ENCODE assay signal across 9 cellular contexts in genomic region chr16:89737341-89738071, GRCh38. TPM values are rescaled to one million over a fixed set of nuclear protein-coding genes. Genes with fewer than 3 reads are reported as not detected.
A peak's percentile ranks its signal among the peaks of the same experiment; 100 is the strongest.
DNase-seq lines count a peak whose midpoint lies in the region; ATAC-seq and TF ChIP-seq lines count a peak whose summit lies in the region.
"Had no signal": no experiment of that assay in that cellular context is flagged by ENCODE, and none has a peak within 500 bp of the region (broad histone marks: within the 10 kb centered on the region; RNA-seq: fewer than 3 reads in every experiment).

No MANE protein-coding gene starts in this region.

- peaks cover 12% of the 10 kb centered on the region for H3K36me3 ChIP-seq in Caco-2 (ENCODE audit: control insufficient read depth, insufficient read depth, low read length)

- intact Hi-C loops in Caco-2 (cut with micrococcal nuclease; ENCODE audit: unreplicated experiment) (no loop called here), left colon (cut with DNase I, micrococcal nuclease) (no loop called here)

- CTCF ChIA-PET in Caco-2 (lab: Charles Lee) = interaction anchor here (0.5 kb wide), 1 partner anchor 36 kb away, joined by 8 read pairs; the partner anchor contains the start of gene SPATA2L

- BruUV-seq in Caco-2 (replicated peaks; lab: Mats Ljungman, UMichigan) = no TSS peak

- peak; percentile 72 to 88 for ATAC-seq in naive thymus-derived CD8-positive, alpha-beta T cell
- ATAC-seq in left colon = no peak

- H3K4me3 Mint-ChIP-seq in Caco-2 (ENCODE audit: unreplicated experiment) = no peak overlapping the region
- peak overlapping the region; percentile 7 for H3K4me3 Mint-ChIP-seq in T-helper 1 cell treated with Interleukin-12 subunit alpha and Interleukin-12 subunit beta and Interleukin-4 antibody, amounts not matched to agents 30 μg/mL and 1 μg/mL, for 36 hours
- peak overlapping the region; percentile 26 to 83 (median 54) for H3K4me3 Mint-ChIP-seq in naive thymus-derived CD8-positive, alpha-beta T cell

- in situ Hi-C loops in GM13977 (cut with MboI; ENCODE audit: low pct_unique_long_range_greater_than_20kb, low sequenced_read_pairs, unreplicated experiment) = no loop called here

- no peaks in the 10 kb centered on the region for H3K9me3 ChIP-seq in Caco-2

- POLR2A ChIA-PET in Caco-2 (lab: Charles Lee) = no interaction called here
- POLR2A ChIA-PET in naive thymus-derived CD8-positive, alpha-beta T cell (lab: Charles Lee) = interaction anchor here (0.9 to 14.8 kb wide), 9 partner anchors 10 to 128 kb away, joined by 3 to 235 read pairs (median 3); partner anchors contain the start of gene SPATA2L

- H3K36me3 Mint-ChIP-seq in Caco-2 (ENCODE audit: insufficient read depth, unreplicated experiment) = peaks cover 100% of the 10 kb centered on the region
- peaks cover 65% of the 10 kb centered on the region for H3K36me3 Mint-ChIP-seq in T-helper 1 cell treated with Interleukin-12 subunit alpha and Interleukin-12 subunit beta and Interleukin-4 antibody, amounts not matched to agents 30 μg/mL and 1 μg/mL, for 36 hours (ENCODE audit: low read depth)
- peaks cover 0 to 86% (median 40%) of the 10 kb centered on the region in 3 donors for H3K36me3 Mint-ChIP-seq in naive thymus-derived CD8-positive, alpha-beta T cell

- H3K4me3 ChIP-seq in Caco-2 (ENCODE audit: low read depth, low read length) = no peak overlapping the region

- no peaks in the 10 kb centered on the region for H3K4me1 ChIP-seq in Caco-2

- no peaks in the 10 kb centered on the region for H3K27me3 Mint-ChIP-seq in Caco-2 (ENCODE audit: insufficient read depth, unreplicated experiment)
- no peaks in the 10 kb centered on the region for H3K27me3 Mint-ChIP-seq in T-helper 1 cell treated with Interleukin-12 subunit alpha and Interleukin-12 subunit beta and Interleukin-4 antibody, amounts not matched to agents 30 μg/mL and 1 μg/mL, for 36 hours (ENCODE audit: low read depth)
- no peaks in the 10 kb centered on the region for H3K27me3 Mint-ChIP-seq in naive thymus-derived CD8-positive, alpha-beta T cell

- H3K27me3 ChIP-seq in Caco-2 (replicated peaks; ENCODE audit: control insufficient read depth, insufficient read depth, low read length) = no peaks in the 10 kb centered on the region

- no peaks in the 10 kb centered on the region for H3K4me1 Mint-ChIP-seq in Caco-2 (ENCODE audit: low read depth, unreplicated experiment)
- H3K4me1 Mint-ChIP-seq in T-helper 1 cell treated with Interleukin-12 subunit alpha and Interleukin-12 subunit beta and Interleukin-4 antibody, amounts not matched to agents 30 μg/mL and 1 μg/mL, for 36 hours (ENCODE audit: low read depth) = peaks cover 12% of the 10 kb centered on the region
- peaks cover 17 to 75% (median 33%) of the 10 kb centered on the region in 4 donors for H3K4me1 Mint-ChIP-seq in naive thymus-derived CD8-positive, alpha-beta T cell

- H3K9me3 Mint-ChIP-seq in Caco-2 (ENCODE audit: unreplicated experiment) = no peaks in the 10 kb centered on the region
- no peaks in the 10 kb centered on the region for H3K9me3 Mint-ChIP-seq in T-helper 1 cell treated with Interleukin-12 subunit alpha and Interleukin-12 subunit beta and Interleukin-4 antibody, amounts not matched to agents 30 μg/mL and 1 μg/mL, for 36 hours
- H3K9me3 Mint-ChIP-seq in naive thymus-derived CD8-positive, alpha-beta T cell = no peaks in the 10 kb centered on the region

- peak overlapping the region; percentile 34 for H3K27ac Mint-ChIP-seq in Caco-2 (ENCODE audit: unreplicated experiment)
- peak overlapping the region; percentile 59 for H3K27ac Mint-ChIP-seq in T-helper 1 cell treated with Interleukin-12 subunit alpha and Interleukin-12 subunit beta and Interleukin-4 antibody, amounts not matched to agents 30 μg/mL and 1 μg/mL, for 36 hours
- H3K27ac Mint-ChIP-seq in naive thymus-derived CD8-positive, alpha-beta T cell = peak overlapping the region; percentile 60 to 92 (median 82)

- TF ChIP-seq CTCF in Caco-2 (IDR thresholded peaks at IDR 0.05; ENCODE audit: insufficient read depth in 1 of 2, low read depth in 1 of 2, low read length in 1 of 2, severe bottlenecking in 1 of 2, unreplicated experiment in 1 of 2) (no peak), GM13977 (IDR thresholded peaks at IDR 0.05; ENCODE audit: extremely low read depth, insufficient read depth, missing control alignments) (no peak)

- DNase-seq in Caco-2 = no peak
- DNase-seq in activated effector memory CD4-positive, alpha-beta T cell treated with anti-CD3 and anti-CD28 coated beads, Interleukin-2, amount 50 U/mL, for 16 hours = peak; percentile 80
- peak in 8 of 10 donors; percentile 37 to 79 (median 58) for DNase-seq in naive thymus-derived CD8-positive, alpha-beta T cell
- no peak for DNase-seq in GM13977 (ENCODE audit: low spot score)
- DNase-seq in NCI-H524 treated with DMSO at 0.1 percent for 48 hours (lab: John Stamatoyannopoulos, UW) = no peak
- DNase-seq in medulla oblongata (ENCODE audit: extremely low spot score) = no peak
- DNase-seq in left colon = no peak
- DNase-seq: C1 segment of cervical spinal cord had no signal

RNA-seq across cellular contexts. Expression of gene ZNF276, which starts 16.2 kb away (rescaled TPM):
- 28.1 and 35.4 TPM in 2 replicates for total RNA-seq in Caco-2 (2022)
- 100 to 1,000 TPM; 168 to 171 TPM for total RNA-seq in naive thymus-derived CD8-positive, alpha-beta T cell
- 10 to 100 TPM; 15.0 to 56.0 (median 19.6) TPM for polyA plus RNA-seq in naive thymus-derived CD8-positive, alpha-beta T cell
- 10 to 100 TPM; 28.9 to 42.2 TPM for total RNA-seq in left colon

RNA-seq across cellular contexts. Expression of gene VPS9D1, which starts 16.8 kb away (rescaled TPM):
- total RNA-seq in Caco-2 (2022) (6.1 and 6.3 TPM in 2 replicates), left colon (10 to 100 TPM; 19.6 to 23.2 TPM)
- total RNA-seq in naive thymus-derived CD8-positive, alpha-beta T cell = 10 to 100 TPM; 16.5 to 17.0 TPM
- 1 to 10 TPM in 1 of 3 donors, under 1 TPM in 2; 0.53 to 1.3 (median 0.91) TPM for polyA plus RNA-seq in naive thymus-derived CD8-positive, alpha-beta T cell

RNA-seq across cellular contexts. Expression of gene SPATA2L, which starts 36.0 kb away (rescaled TPM):
- total RNA-seq in Caco-2 (2022) (16.4 and 18.5 TPM in 2 replicates), left colon (10 to 100 TPM; 16.3 to 27.9 TPM)
- total RNA-seq in naive thymus-derived CD8-positive, alpha-beta T cell = 1 to 10 TPM; 6.9 to 8.1 TPM
- polyA plus RNA-seq in naive thymus-derived CD8-positive, alpha-beta T cell = 1 to 10 TPM; 3.5 to 6.4 (median 5.4) TPM

RNA-seq across cellular contexts. Expression of gene CDK10, which starts 51.0 kb away (rescaled TPM):
- total RNA-seq in Caco-2 (2022) (135 and 140 TPM in 2 replicates), left colon (10 to 100 TPM; 86.1 to 92.7 TPM)
- 100 to 1,000 TPM; 129 to 135 TPM for total RNA-seq in naive thymus-derived CD8-positive, alpha-beta T cell
- 10 to 100 TPM; 25.4 to 63.3 (median 27.3) TPM for polyA plus RNA-seq in naive thymus-derived CD8-positive, alpha-beta T cell

Comparison
In these comparisons a context has a peak if more than half of its experiments do, and no peak if none do; other contexts are left out.
1. DNase-seq: peak in activated effector memory CD4-positive, alpha-beta T cell treated with anti-CD3 and anti-CD28 coated beads, Interleukin-2, amount 50 U/mL, for 16 hours (single experiment) and naive thymus-derived CD8-positive, alpha-beta T cell (8 of 10); none in Caco-2 (0 of 2), GM13977 (single experiment), NCI-H524 treated with DMSO at 0.1 percent for 48 hours (single experiment), medulla oblongata (single experiment) and left colon (0 of 2).
2. Peak in every context shown above with its lines, with median percentiles within 50 percentile points of each other: H3K27ac Mint-ChIP-seq.